Comparison of ENCODE assay signal across 9 cellular contexts in the genomic region with DNA sequence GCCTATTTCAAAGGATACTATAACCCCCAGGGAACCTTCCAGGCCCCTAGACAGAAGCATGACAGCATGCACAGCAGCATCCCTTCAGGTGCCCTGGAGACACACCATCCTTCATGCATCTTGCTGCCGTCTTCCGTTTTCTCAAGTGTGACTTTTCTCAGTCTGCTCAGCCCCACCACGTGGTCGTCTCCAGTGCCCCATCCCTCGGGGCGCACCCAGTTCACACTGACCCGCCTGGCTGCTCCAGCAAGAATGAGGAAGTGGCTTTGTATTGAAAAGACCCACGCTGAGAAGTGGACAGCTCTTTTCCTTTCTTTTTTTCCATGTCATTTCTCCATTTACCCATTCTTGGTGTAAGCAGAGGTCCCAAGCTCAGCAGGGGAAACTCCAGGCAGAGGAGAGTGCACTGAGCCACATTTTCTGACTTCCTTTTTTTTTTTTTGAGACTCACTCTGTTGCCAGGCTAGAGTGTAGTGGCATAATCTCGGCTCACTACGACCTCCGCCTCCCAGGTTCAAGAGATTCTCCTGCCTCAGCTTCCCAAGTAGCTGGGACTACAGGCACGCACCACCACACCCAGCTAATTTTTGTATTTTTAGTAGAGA. TPM values are rescaled to one million over a fixed set of nuclear protein-coding genes. Genes with fewer than 3 reads are reported as not detected.
DNase-seq lines count a peak whose midpoint lies in the region; ATAC-seq and TF ChIP-seq lines count a peak whose summit lies in the region.
"Had no signal": no experiment of that assay in that cellular context is flagged by ENCODE, and none has a peak within 500 bp of the region (broad histone marks: within the 10 kb centered on the region; RNA-seq: fewer than 3 reads in every experiment).

No MANE protein-coding gene starts in this region.

- TF ChIP-seq CTCF in natural killer cell (IDR thresholded peaks at IDR 0.05), result no peak
- no peak for TF ChIP-seq CTCF in tibial artery (IDR thresholded peaks at IDR 0.05)

- H3K36me3 ChIP-seq in tibial artery, result peaks cover 16 to 30% (median 23%) of the 10 kb centered on the region in 3 donors

- H3K27ac Mint-ChIP-seq in natural killer cell, result peak overlapping the region; percentile 34 to 82
- peak overlapping the region in 1 of 2 donors; percentile 59 for H3K27ac Mint-ChIP-seq in natural killer cell treated with Interleukin-12 subunit alpha and Interleukin-12 subunit beta and Interleukin-15 and Interleukin-18, amount 100 ng/mL, for 72 hours
- H3K27ac Mint-ChIP-seq: T-helper 1 cell treated with Interleukin-12 subunit alpha and Interleukin-12 subunit beta and Interleukin-4 antibody, amounts not matched to agents 30 μg/mL and 1 μg/mL, for 36 hours had no signal

- peaks cover 2% of the 10 kb centered on the region in 2 donors for H3K27me3 Mint-ChIP-seq in natural killer cell (ENCODE audit: low read depth in 2 of 2)
- peaks cover 2 to 3% of the 10 kb centered on the region in 2 donors for H3K27me3 Mint-ChIP-seq in natural killer cell treated with Interleukin-12 subunit alpha and Interleukin-12 subunit beta and Interleukin-15 and Interleukin-18, amount 100 ng/mL, for 72 hours

- no peaks in the 10 kb centered on the region for H3K9me3 Mint-ChIP-seq in natural killer cell
- no peaks in the 10 kb centered on the region for H3K9me3 Mint-ChIP-seq in natural killer cell treated with Interleukin-12 subunit alpha and Interleukin-12 subunit beta and Interleukin-15 and Interleukin-18, amount 100 ng/mL, for 72 hours
- H3K9me3 Mint-ChIP-seq: T-helper 1 cell treated with Interleukin-12 subunit alpha and Interleukin-12 subunit beta and Interleukin-4 antibody, amounts not matched to agents 30 μg/mL and 1 μg/mL, for 36 hours had no signal

- peak overlapping the region; percentile 37 for H3K4me3 Mint-ChIP-seq in natural killer cell
- H3K4me3 Mint-ChIP-seq in natural killer cell treated with Interleukin-12 subunit alpha and Interleukin-12 subunit beta and Interleukin-15 and Interleukin-18, amount 100 ng/mL, for 72 hours, result no peak overlapping the region
- H3K4me3 Mint-ChIP-seq: T-helper 1 cell treated with Interleukin-12 subunit alpha and Interleukin-12 subunit beta and Interleukin-4 antibody, amounts not matched to agents 30 μg/mL and 1 μg/mL, for 36 hours had no signal

- intact Hi-C loops in natural killer cell (cut with micrococcal nuclease) (loop anchor here (1.0 kb wide), 1 partner anchor 39 kb away; no protein-coding TSS in a partner anchor), tibial artery (cut with DNase I; ENCODE audit: low total_unique reads) (loop anchor here (2.0 kb wide), 1 partner anchor 30 kb away; no protein-coding TSS in a partner anchor)

- H3K4me3 ChIP-seq in tibial artery, result no peak overlapping the region

- peaks cover 15 to 21% of the 10 kb centered on the region in 2 donors for H3K4me1 Mint-ChIP-seq in natural killer cell
- H3K4me1 Mint-ChIP-seq in natural killer cell treated with Interleukin-12 subunit alpha and Interleukin-12 subunit beta and Interleukin-15 and Interleukin-18, amount 100 ng/mL, for 72 hours (ENCODE audit: low read depth in 2 of 2), result peaks cover 12 to 14% of the 10 kb centered on the region in 2 donors

- no peaks in the 10 kb centered on the region for H3K27me3 ChIP-seq in tibial artery

- H3K9me3 ChIP-seq in tibial artery, result no peaks in the 10 kb centered on the region

- DNase-seq in natural killer cell, result peak; percentile 47
- DNase-seq in natural killer cell treated with Interleukin-12 subunit alpha and Interleukin-12 subunit beta and Interleukin-15 and Interleukin-18, amount 100 ng/mL, for 72 hours (ENCODE audit: low spot score), result no peak
- DNase-seq in RPMI8226, result peak; percentile 80
- DNase-seq in glomerular visceral epithelial cell (ENCODE audit: extremely low spot score), result peak; percentile 82
- DNase-seq in tibial artery, result peak; percentile 69 to 87
- DNase-seq in NCI-H1105 treated with DMSO at 0.1 percent for 48 hours (lab: John Stamatoyannopoulos, UW), result no peak

- peak overlapping the region; percentile 19 to 37 for H3K27ac ChIP-seq in tibial artery

- ATAC-seq in natural killer cell (peak; percentile 83 to 94 (median 92)), HG03457 (IDR thresholded peaks at IDR 0.05; ENCODE audit: unreplicated experiment) (no peak), HG03139 (IDR thresholded peaks at IDR 0.05; ENCODE audit: unreplicated experiment) (no peak)
- ATAC-seq in natural killer cell treated with Interleukin-12 subunit alpha and Interleukin-12 subunit beta and Interleukin-15 and Interleukin-18, amount 100 ng/mL, for 72 hours, result no peak

- no peaks in the 10 kb centered on the region for H3K36me3 Mint-ChIP-seq in natural killer cell
- H3K36me3 Mint-ChIP-seq in natural killer cell treated with Interleukin-12 subunit alpha and Interleukin-12 subunit beta and Interleukin-15 and Interleukin-18, amount 100 ng/mL, for 72 hours, result no peaks in the 10 kb centered on the region

- peaks cover 0 to 21% (median 5%) of the 10 kb centered on the region in 4 donors for H3K4me1 ChIP-seq in tibial artery

RNA-seq across cellular contexts. Expression of gene SERPINH1, which starts 14.5 kb away (rescaled TPM):
- total RNA-seq in natural killer cell, result 1 to 10 TPM; 5.4 to 8.8 (median 7.2) TPM
- 1 to 10 TPM; 4.4 to 6.4 TPM for total RNA-seq in natural killer cell treated with Interleukin-12 subunit alpha and Interleukin-12 subunit beta and Interleukin-15 and Interleukin-18, amount 100 ng/mL, for 72 hours

RNA-seq across cellular contexts. Expression of gene GDPD5, which starts 50.8 kb away (rescaled TPM):
- total RNA-seq in natural killer cell, result 10 to 100 TPM; 49.7 to 95.2 (median 60.2) TPM
- 10 to 100 TPM in 1 of 2 donors, 1 to 10 TPM in 1; 7.2 to 28.2 TPM for total RNA-seq in natural killer cell treated with Interleukin-12 subunit alpha and Interleukin-12 subunit beta and Interleukin-15 and Interleukin-18, amount 100 ng/mL, for 72 hours

Comparison
In these comparisons a context has a peak if more than half of its experiments do, and no peak if none do; other contexts are left out.
1. ATAC-seq: peak in natural killer cell (3 of 3); none in natural killer cell treated with Interleukin-12 subunit alpha and Interleukin-12 subunit beta and Interleukin-15 and Interleukin-18, amount 100 ng/mL, for 72 hours (0 of 2), HG03457 (single experiment) and HG03139 (single experiment).
2. DNase-seq: peak in natural killer cell (single experiment), RPMI8226 (single experiment), glomerular visceral epithelial cell (single experiment) and tibial artery (2 of 2); none in natural killer cell treated with Interleukin-12 subunit alpha and Interleukin-12 subunit beta and Interleukin-15 and Interleukin-18, amount 100 ng/mL, for 72 hours (single experiment) and NCI-H1105 treated with DMSO at 0.1 percent for 48 hours (single experiment).